19 cellular contexts compared by ENCODE assay signal in the genomic region with DNA sequence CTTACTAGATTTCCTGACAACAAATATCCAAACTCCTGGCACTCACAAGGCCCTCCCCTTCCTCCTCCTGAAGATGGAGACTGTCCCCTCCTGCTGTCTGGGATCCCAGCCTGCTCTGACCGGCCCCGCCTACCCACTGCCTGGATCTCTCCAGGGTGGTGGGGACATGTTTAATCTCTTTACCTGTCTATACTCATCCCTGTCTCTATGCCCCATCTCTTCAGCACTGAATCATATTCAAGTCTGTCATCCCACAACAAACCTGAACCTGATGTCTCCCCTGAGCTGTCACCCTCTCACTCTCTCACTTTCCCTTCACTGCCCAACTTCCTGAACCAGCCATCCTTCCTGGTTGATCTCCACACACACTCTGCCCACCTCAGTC. TPM values are rescaled to one million over a fixed set of nuclear protein-coding genes. Genes with fewer than 3 reads are reported as not detected.
DNase-seq lines count a peak whose midpoint lies in the region; ATAC-seq, FAIRE-seq and TF ChIP-seq lines count a peak whose summit lies in the region.
"Had no signal": no experiment of that assay in that cellular context is flagged by ENCODE, and none has a peak within 500 bp of the region (broad histone marks: within the 10 kb centered on the region; RNA-seq: fewer than 3 reads in every experiment).

No MANE protein-coding gene starts in this region.

- peak overlapping the region; percentile 61 for H3K9ac ChIP-seq in adipocyte (ENCODE audit: low read length)
- H3K9ac ChIP-seq in keratinocyte (ENCODE audit: control insufficient read depth, extremely low read depth, insufficient read depth, low read length) = no peak overlapping the region

- peak; percentile 9 for ATAC-seq in activated CD4-positive, alpha-beta T cell treated with anti-CD3 and anti-CD28 coated beads for 36 hours
- ATAC-seq in HG03196 (IDR thresholded peaks at IDR 0.05; ENCODE audit: unreplicated experiment) = no peak
- ATAC-seq: GM12878, Panc1 had no signal

- H3K27me3 ChIP-seq in adipocyte (replicated peaks; ENCODE audit: control insufficient read depth, insufficient read depth, low read length) (no peaks in the 10 kb centered on the region), keratinocyte (ENCODE audit: control insufficient read depth, extremely low read depth, insufficient read depth, low read length) (no peaks in the 10 kb centered on the region)

- H3K79me2 ChIP-seq in keratinocyte (ENCODE audit: control insufficient read depth, insufficient read depth, low read length) = no peaks in the 10 kb centered on the region

- H3K36me3 ChIP-seq in adipocyte (ENCODE audit: control insufficient read depth, insufficient read depth, low read length, severe bottlenecking) (no peaks in the 10 kb centered on the region), keratinocyte (ENCODE audit: control insufficient read depth in 2 of 2, extremely low read depth in 1 of 2, insufficient read depth in 2 of 2, low read length in 2 of 2) (no peaks in the 10 kb centered on the region)
- H3K36me3 ChIP-seq: HAP-1 had no signal

- no peaks in the 10 kb centered on the region for H3K27me3 Mint-ChIP-seq in activated CD4-positive, alpha-beta T cell treated with anti-CD3 and anti-CD28 coated beads for 36 hours
- H3K27me3 Mint-ChIP-seq in T-helper 2 cell treated with Interferon-gamma antibody and Interleukin-4, amounts not matched to agents 5 μg/mL and 100 μg/mL, for 36 hours (ENCODE audit: low read depth) = no peaks in the 10 kb centered on the region

- CTCF ChIA-PET in activated CD4-positive, alpha-beta T cell treated with anti-CD3 and anti-CD28 coated beads for 36 hours (lab: Charles Lee) = interaction anchor here (0.6 kb wide), 1 partner anchor 160 kb away, joined by 4 read pairs; no protein-coding TSS in a partner anchor

- no peak overlapping the region for H3K4me3 ChIP-seq in adipocyte (ENCODE audit: low read length)
- no peak overlapping the region for H3K4me3 ChIP-seq in keratinocyte (ENCODE audit: control insufficient read depth in 2 of 3, extremely low read depth in 1 of 3, insufficient read depth in 2 of 3, low read depth in 1 of 3, low read length in 3 of 3)
- H3K4me3 ChIP-seq: GM12878, HAP-1 had no signal

- H3K27ac ChIP-seq in keratinocyte (ENCODE audit: control insufficient read depth, insufficient read depth, low read length) = peak overlapping the region; percentile 23

- intact Hi-C loops in activated CD4-positive, alpha-beta T cell treated with anti-CD3 and anti-CD28 coated beads for 36 hours (cut with DNase I, micrococcal nuclease) = no loop called here

- H3K4me2 ChIP-seq in keratinocyte (ENCODE audit: control insufficient read depth, extremely low read depth, insufficient read depth, low read depth, low read length) = peak overlapping the region; percentile 65

- no peaks in the 10 kb centered on the region for H3K9me1 ChIP-seq in keratinocyte (ENCODE audit: control insufficient read depth, extremely low read depth, insufficient read depth, low read length)

- H3K27ac Mint-ChIP-seq in activated CD4-positive, alpha-beta T cell treated with anti-CD3 and anti-CD28 coated beads for 36 hours = no peak overlapping the region
- H3K27ac Mint-ChIP-seq in T-helper 2 cell treated with Interferon-gamma antibody and Interleukin-4, amounts not matched to agents 5 μg/mL and 100 μg/mL, for 36 hours = no peak overlapping the region

- TF ChIP-seq CTCF in keratinocyte (optimal IDR thresholded peaks at IDR 0.05 in 1 of 3, IDR thresholded peaks at IDR 0.05 in 1 of 3, conservative IDR thresholded peaks at IDR 0.05 in 1 of 3; ENCODE audit: extremely low read depth in 1 of 3, insufficient read depth in 2 of 3, low read length in 3 of 3) = peak in 1 of 3 experiments; percentile 4

- no peaks in the 10 kb centered on the region for H4K20me1 ChIP-seq in keratinocyte (ENCODE audit: control insufficient read depth, extremely low read depth, insufficient read depth, low read length)

- H3K9me3 Mint-ChIP-seq in activated CD4-positive, alpha-beta T cell treated with anti-CD3 and anti-CD28 coated beads for 36 hours (ENCODE audit: low read depth) = no peaks in the 10 kb centered on the region
- H3K9me3 Mint-ChIP-seq in T-helper 2 cell treated with Interferon-gamma antibody and Interleukin-4, amounts not matched to agents 5 μg/mL and 100 μg/mL, for 36 hours = no peaks in the 10 kb centered on the region

- H3K4me1 ChIP-seq in adipocyte (ENCODE audit: control insufficient read depth, insufficient read depth, low read length) = peaks cover 57% of the 10 kb centered on the region
- H3K4me1 ChIP-seq in keratinocyte (ENCODE audit: control insufficient read depth, extremely low read depth, insufficient read depth, low read length) = peaks cover 25% of the 10 kb centered on the region
- H3K4me1 ChIP-seq: HAP-1 had no signal

- H2AFZ ChIP-seq in keratinocyte (ENCODE audit: control insufficient read depth, low read length) = peak overlapping the region; percentile 88

- no peak for DNase-seq in activated CD4-positive, alpha-beta T cell treated with anti-CD3 and anti-CD28 coated beads for 36 hours
- no peak for DNase-seq in activated CD4-positive, alpha-beta T cell treated with anti-CD3 and anti-CD28 coated beads for 4 hours
- no peak for DNase-seq in adipocyte (ENCODE audit: low read depth)
- no peak for DNase-seq in keratinocyte (ENCODE audit: low read depth, low spot score)
- no peak for DNase-seq in activated T-cell treated with anti-CD3 and anti-CD28 coated beads, Interleukin-2, amount 50 U/mL, for 1 hour
- no peak for DNase-seq in GM03348 (ENCODE audit: low spot score)
- no peak for DNase-seq in T-helper 2 cell treated with Interferon-gamma antibody and Interleukin-4, amounts not matched to agents 5 μg/mL and 100 μg/mL, for 36 hours (ENCODE audit: low spot score)
- DNase-seq: 8988T, DMS79 treated with DMSO at 0.1 percent for 48 hours, NCI-H2029 treated with DMSO at 0.1 percent for 48 hours, NCI-H2171 treated with DMSO at 0.1 percent for 48 hours, NCI-H510A treated with DMSO at 0.1 percent for 48 hours, NCI-H82, Right ventricle myocardium superior had no signal

- no peaks in the 10 kb centered on the region for H3K4me1 Mint-ChIP-seq in activated CD4-positive, alpha-beta T cell treated with anti-CD3 and anti-CD28 coated beads for 36 hours
- no peaks in the 10 kb centered on the region for H3K4me1 Mint-ChIP-seq in T-helper 2 cell treated with Interferon-gamma antibody and Interleukin-4, amounts not matched to agents 5 μg/mL and 100 μg/mL, for 36 hours (ENCODE audit: low read depth)

- H3K9me3 ChIP-seq in adipocyte (ENCODE audit: control insufficient read depth, low read length) (no peaks in the 10 kb centered on the region), keratinocyte (ENCODE audit: control insufficient read depth, low read depth, low read length) (no peaks in the 10 kb centered on the region)
- H3K9me3 ChIP-seq: HAP-1 had no signal

- POLR2A ChIA-PET in activated CD4-positive, alpha-beta T cell treated with anti-CD3 and anti-CD28 coated beads for 36 hours (lab: Charles Lee) = no interaction called here

- no peak overlapping the region for H3K4me3 Mint-ChIP-seq in activated CD4-positive, alpha-beta T cell treated with anti-CD3 and anti-CD28 coated beads for 36 hours
- no peak overlapping the region for H3K4me3 Mint-ChIP-seq in T-helper 2 cell treated with Interferon-gamma antibody and Interleukin-4, amounts not matched to agents 5 μg/mL and 100 μg/mL, for 36 hours

- no peaks in the 10 kb centered on the region for H3K36me3 Mint-ChIP-seq in activated CD4-positive, alpha-beta T cell treated with anti-CD3 and anti-CD28 coated beads for 36 hours (ENCODE audit: low read depth)
- H3K36me3 Mint-ChIP-seq in T-helper 2 cell treated with Interferon-gamma antibody and Interleukin-4, amounts not matched to agents 5 μg/mL and 100 μg/mL, for 36 hours (ENCODE audit: low read depth) = no peaks in the 10 kb centered on the region

- peak; percentile 84 for FAIRE-seq in keratinocyte (lab: Jason Lieb, UNC)
- FAIRE-seq: G401.6, GM12878 had no signal

- dilution Hi-C loops in keratinocyte (cut with MboI; ENCODE audit: extremely low pct_ligation_motif_present, low sequenced_read_pairs) = no loop called here

RNA-seq across cellular contexts. Expression of a gene that starts 22.1 kb away (rescaled TPM):
- total RNA-seq in activated CD4-positive, alpha-beta T cell treated with anti-CD3 and anti-CD28 coated beads for 36 hours = under 1 TPM; 0.32 to 0.43 TPM
- 0.05 to 0.13 TPM in 2 of 3 replicates, not detected in the other for polyA plus RNA-seq in keratinocyte
- polyA plus RNA-seq in keratinocyte (2011; ENCODE audit: low read depth) = not detected
- polyA plus RNA-seq in keratinocyte (2011; cell fraction: cytosol; rRNA removed) = 0.01 and 0.08 TPM in 2 replicates
- polyA plus RNA-seq in keratinocyte (2011; cell fraction: nucleus; rRNA removed) = 0.08 and 0.45 TPM in 2 replicates
- polyA plus RNA-seq in keratinocyte (2012; ENCODE audit: low replicate concordance) = 0.06 TPM in 1 of 2 replicates, not detected in the other
- polyA minus RNA-seq in keratinocyte = 1.3 TPM in 1 of 3 replicates, not detected in the others
- not detected for polyA minus RNA-seq in keratinocyte (2011; cell fraction: cytosol; rRNA and poly(A)+ RNA removed)
- not detected in 2 replicates for polyA minus RNA-seq in keratinocyte (2011; cell fraction: nucleus; rRNA and poly(A)+ RNA removed)
- total RNA-seq: Right ventricle myocardium superior had no signal

RNA-seq across cellular contexts. Expression of a gene that starts 56.3 kb away (rescaled TPM):
- 100 to 1,000 TPM; 174 to 214 TPM for total RNA-seq in activated CD4-positive, alpha-beta T cell treated with anti-CD3 and anti-CD28 coated beads for 36 hours
- 0.18 to 0.40 TPM (median 0.25 TPM) in 3 replicates for polyA plus RNA-seq in keratinocyte
- 0.37 TPM for polyA plus RNA-seq in keratinocyte (2011; ENCODE audit: low read depth)
- 0.13 and 0.16 TPM in 2 replicates for polyA plus RNA-seq in keratinocyte (2011; cell fraction: cytosol; rRNA removed)
- 0.15 TPM in 1 of 2 replicates, not detected in the other for polyA plus RNA-seq in keratinocyte (2011; cell fraction: nucleus; rRNA removed)
- 0.15 and 0.68 TPM in 2 replicates for polyA plus RNA-seq in keratinocyte (2012; ENCODE audit: low replicate concordance)
- polyA minus RNA-seq in keratinocyte = 0.76 to 2.1 TPM in 2 of 3 replicates, not detected in the other
- polyA minus RNA-seq in keratinocyte (2011; cell fraction: cytosol; rRNA and poly(A)+ RNA removed) = not detected
- polyA minus RNA-seq in keratinocyte (2011; cell fraction: nucleus; rRNA and poly(A)+ RNA removed) = not detected in 2 replicates
